1 cellular context compared by ENCODE assay signal in genomic region chr12:130526813-130527212, GRCh38.
A peak's percentile ranks its signal among the peaks of the same experiment; 100 is the strongest.
TF ChIP-seq lines count a peak whose summit lies in the region.

No MANE protein-coding gene starts in this region.

TF ChIP-seq in K562, 482 proteins besides CTCF, POLR2A, EP300 and RAD21 (continued from another document):
- TF ChIP-seq, protein P1, sequence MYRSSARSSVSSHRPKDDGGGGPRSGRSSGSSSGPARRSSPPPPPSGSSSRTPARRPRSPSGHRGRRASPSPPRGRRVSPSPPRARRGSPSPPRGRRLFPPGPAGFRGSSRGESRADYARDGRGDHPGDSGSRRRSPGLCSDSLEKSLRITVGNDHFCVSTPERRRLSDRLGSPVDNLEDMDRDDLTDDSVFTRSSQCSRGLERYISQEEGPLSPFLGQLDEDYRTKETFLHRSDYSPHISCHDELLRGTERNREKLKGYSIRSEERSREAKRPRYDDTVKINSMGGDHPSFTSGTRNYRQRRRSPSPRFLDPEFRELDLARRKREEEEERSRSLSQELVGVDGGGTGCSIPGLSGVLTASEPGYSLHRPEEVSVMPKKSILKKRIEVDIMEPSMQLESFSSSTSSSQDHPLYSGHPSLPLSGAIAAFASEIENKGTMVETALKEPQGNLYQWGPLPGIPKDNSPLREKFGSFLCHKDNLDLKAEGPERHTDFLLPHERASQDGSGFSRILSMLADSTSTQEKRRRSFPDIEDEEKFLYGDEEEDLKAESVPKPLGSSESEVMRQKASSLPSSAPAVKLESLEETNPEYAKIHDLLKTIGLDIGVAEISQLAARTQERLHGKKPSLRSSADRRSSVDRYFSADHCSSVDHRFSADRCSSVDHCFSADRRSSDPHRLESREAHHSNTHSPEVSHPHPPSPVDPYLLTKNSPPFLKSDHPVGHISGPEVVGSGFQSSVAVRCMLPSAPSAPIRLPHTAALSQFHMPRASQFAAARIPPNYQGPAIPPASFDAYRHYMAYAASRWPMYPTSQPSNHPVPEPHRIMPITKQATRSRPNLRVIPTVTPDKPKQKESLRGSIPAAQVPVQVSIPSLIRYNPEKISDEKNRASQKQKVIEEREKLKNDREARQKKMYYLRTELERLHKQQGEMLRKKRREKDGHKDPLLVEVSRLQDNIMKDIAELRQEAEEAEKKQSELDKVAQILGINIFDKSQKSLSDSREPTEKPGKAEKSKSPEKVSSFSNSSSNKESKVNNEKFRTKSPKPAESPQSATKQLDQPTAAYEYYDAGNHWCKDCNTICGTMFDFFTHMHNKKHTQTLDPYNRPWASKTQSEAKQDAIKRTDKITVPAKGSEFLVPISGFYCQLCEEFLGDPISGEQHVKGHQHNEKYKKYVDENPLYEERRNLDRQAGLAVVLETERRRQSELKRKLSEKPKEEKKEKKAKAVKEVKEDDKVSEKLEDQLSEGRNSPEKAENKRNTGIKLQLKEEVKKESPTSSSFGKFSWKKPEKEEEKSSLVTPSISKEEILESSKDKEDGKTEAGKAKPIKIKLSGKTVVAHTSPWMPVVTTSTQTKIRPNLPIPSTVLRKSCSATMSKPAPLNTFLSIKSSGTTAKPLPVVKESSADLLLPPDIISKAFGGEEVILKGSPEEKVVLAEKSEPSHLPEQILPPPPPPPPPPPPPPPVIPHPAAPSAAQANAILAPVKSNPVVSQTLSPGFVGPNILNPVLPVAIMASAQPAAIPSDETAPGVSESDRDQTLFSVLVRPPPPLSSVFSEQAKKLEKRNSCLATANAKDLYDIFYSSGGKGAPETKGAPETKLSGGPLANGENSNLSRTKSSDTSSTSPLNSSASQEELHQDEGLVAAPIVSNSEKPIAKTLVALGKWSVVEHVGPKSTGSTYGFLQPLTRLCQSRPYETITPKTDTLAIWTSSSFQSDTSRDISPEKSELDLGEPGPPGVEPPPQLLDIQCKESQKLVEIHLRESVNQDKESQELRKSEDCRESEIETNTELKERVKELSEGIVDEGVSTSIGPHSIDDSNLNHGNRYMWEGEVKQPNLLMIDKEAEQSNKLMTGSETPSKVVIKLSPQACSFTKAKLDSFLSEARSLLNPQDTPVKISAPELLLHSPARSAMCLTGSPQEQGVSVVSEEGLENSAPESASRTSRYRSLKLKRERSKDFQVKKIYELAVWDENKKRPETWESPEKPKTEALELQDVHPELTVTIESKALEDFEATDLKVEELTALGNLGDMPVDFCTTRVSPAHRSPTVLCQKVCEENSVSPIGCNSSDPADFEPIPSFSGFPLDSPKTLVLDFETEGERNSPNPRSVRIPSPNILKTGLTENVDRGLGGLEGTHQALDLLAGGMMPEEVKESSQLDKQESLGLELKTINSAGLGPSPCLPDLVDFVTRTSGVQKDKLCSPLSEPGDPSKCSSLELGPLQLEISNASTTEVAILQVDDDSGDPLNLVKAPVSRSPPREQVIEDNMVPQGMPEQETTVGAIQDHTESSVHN (IDR thresholded peaks at IDR 0.05; ENCODE audit: borderline replicate concordance in 1 of 2, low read depth in 1 of 2) = no peak
- TF ChIP-seq PRMT5 (CRISPR knock-in tag; IDR thresholded peaks at IDR 0.05) (peak; percentile 54; the same call in 1 of the 2 replicates), ZNF707 (CRISPR knock-in tag; conservative IDR thresholded peaks at IDR 0.05) (no peak), TRIM24 (IDR thresholded peaks at IDR 0.05) (no peak), HMBOX1 (IDR thresholded peaks at IDR 0.05) (no peak), SRF (CRISPR knock-in tag; IDR thresholded peaks at IDR 0.05) (peak in 1 of 2 experiments; percentile 54; a peak in 2 of 4 replicates), ZNF766 (CRISPR knock-in tag; conservative IDR thresholded peaks at IDR 0.05) (0 out of 2 replicates have a peak, but pooled peaks have one; percentile 46), ELF4 (CRISPR knock-in tag; IDR thresholded peaks at IDR 0.05) (no peak), REST (CRISPR knock-in tag; IDR thresholded peaks at IDR 0.05; ENCODE audit: low read depth) (peak; percentile 89), NFATC3 (IDR thresholded peaks at IDR 0.05) (no peak), MIER1 (IDR thresholded peaks at IDR 0.05; ENCODE audit: low read depth) (peak; percentile 90), ZNF764 (CRISPR knock-in tag; IDR thresholded peaks at IDR 0.05; ENCODE audit: low read depth) (no peak)
- TF ChIP-seq, protein P2, sequence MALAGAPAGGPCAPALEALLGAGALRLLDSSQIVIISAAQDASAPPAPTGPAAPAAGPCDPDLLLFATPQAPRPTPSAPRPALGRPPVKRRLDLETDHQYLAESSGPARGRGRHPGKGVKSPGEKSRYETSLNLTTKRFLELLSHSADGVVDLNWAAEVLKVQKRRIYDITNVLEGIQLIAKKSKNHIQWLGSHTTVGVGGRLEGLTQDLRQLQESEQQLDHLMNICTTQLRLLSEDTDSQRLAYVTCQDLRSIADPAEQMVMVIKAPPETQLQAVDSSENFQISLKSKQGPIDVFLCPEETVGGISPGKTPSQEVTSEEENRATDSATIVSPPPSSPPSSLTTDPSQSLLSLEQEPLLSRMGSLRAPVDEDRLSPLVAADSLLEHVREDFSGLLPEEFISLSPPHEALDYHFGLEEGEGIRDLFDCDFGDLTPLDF (CRISPR knock-in tag; IDR thresholded peaks at IDR 0.05) = no peak
